ENCODE assay signal across 22 cellular contexts in the genomic region with DNA sequence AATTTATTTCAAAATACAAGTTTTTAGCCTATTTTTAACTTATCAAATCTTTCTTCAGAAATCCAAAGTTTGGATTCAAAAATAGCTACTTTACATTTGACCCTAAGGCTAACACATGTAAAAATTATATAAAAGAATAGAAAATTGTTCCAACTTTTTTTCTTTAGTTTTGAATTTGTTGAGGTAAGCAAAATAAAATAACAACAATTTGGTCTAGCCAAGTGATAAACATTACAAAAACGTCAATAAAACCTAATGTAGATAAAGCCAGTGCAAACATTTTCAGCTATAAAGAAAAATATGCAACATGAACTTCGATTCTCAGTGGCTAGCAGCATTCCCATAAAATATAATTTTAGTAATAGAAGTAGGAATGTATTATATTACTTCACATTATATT.
DNase-seq lines count a peak whose midpoint lies in the region; ATAC-seq, FAIRE-seq and TF ChIP-seq lines count a peak whose summit lies in the region.
"Had no signal": no experiment of that assay in that cellular context is flagged by ENCODE, and none has a peak within 500 bp of the region (broad histone marks: within the 10 kb centered on the region; RNA-seq: fewer than 3 reads in every experiment).

No MANE protein-coding gene starts in this region.

- TF ChIP-seq RAD21 in A549 (conservative IDR thresholded peaks at IDR 0.05 in 1 of 2, IDR thresholded peaks at IDR 0.05 in 1 of 2) (no peak), SK-N-SH (IDR thresholded peaks at IDR 0.05; ENCODE audit: low read length) (no peak)

- CTCF ChIA-PET in A549 (lab: Yijun Ruan, JAX): no interaction called here
- CTCF ChIA-PET in SK-N-SH (lab: Yijun Ruan, JAX): no interaction called here

- WGBS in A549 (ENCODE audit: missing lambda C conversion rate): 63% methylated on average over 2 of the region's 2 CpGs
- WGBS in SK-N-SH (ENCODE audit: low lambda C conversion rate): 81% methylated on average over 2 of the region's 2 CpGs

- H3K9ac ChIP-seq in OCI-LY1 (ENCODE audit: low read length) (no peak overlapping the region), SK-N-SH (no peak overlapping the region)
- H3K9ac ChIP-seq: BLaER1 treated with 17β-estradiol and CSF1 and Interleukin-3, amounts not matched to agents 10 nM and 100 nM had no signal

- intact Hi-C loops in mucosa of descending colon (cut with DNase I, micrococcal nuclease): no loop called here

- DNase-seq in A549 (ENCODE audit: low read depth in 1 of 2, low spot score in 1 of 2) (no peak), NCI-H2107 treated with DMSO at 0.1 percent for 48 hours (lab: John Stamatoyannopoulos, UW; ENCODE audit: unreplicated experiment) (no peak), SK-N-SH (no peak), mucosa of descending colon (no peak)
- DNase-seq: ACHN; AML-193; BE2C; CD4-positive, alpha-beta T cell; CD8-positive, alpha-beta memory T cell; DMS 273 treated with DMSO at 0.1 percent for 48 hours; DMS79; EL; GDM1; GOT3 had no signal

- FAIRE-seq in A204.1 (lab: Jason Lieb, UNC): peak; percentile 43
- FAIRE-seq in A549 (lab: Jason Lieb, UNC): no peak
- FAIRE-seq in colon (lab: Jason Lieb, UNC): peak; percentile 21
- FAIRE-seq: D721Med, GM12878, H54 had no signal

- H3K4me3 ChIP-seq in A549: no peak overlapping the region
- no peak overlapping the region for H3K4me3 ChIP-seq in OCI-LY1 (ENCODE audit: low read depth, low read length, poor library complexity, severe bottlenecking)
- no peak overlapping the region for H3K4me3 ChIP-seq in SK-N-SH (ENCODE audit: low read depth in 2 of 2, low read length in 1 of 2)
- H3K4me3 ChIP-seq in mucosa of descending colon: no peak overlapping the region
- H3K4me3 ChIP-seq: BLaER1 treated with 17β-estradiol and CSF1 and Interleukin-3, amounts not matched to agents 10 nM and 100 nM; GM12878; HAP-1 had no signal

- H3K27ac ChIP-seq in A549: no peak overlapping the region
- H3K27ac ChIP-seq in OCI-LY1 (ENCODE audit: low read depth, low read length, poor library complexity, severe bottlenecking): no peak overlapping the region
- no peak overlapping the region for H3K27ac ChIP-seq in SK-N-SH (ENCODE audit: low read depth in 2 of 2, low read length in 1 of 2)
- H3K27ac ChIP-seq: BLaER1 treated with 17β-estradiol and CSF1 and Interleukin-3, amounts not matched to agents 10 nM and 100 nM had no signal

- no peak for TF ChIP-seq EP300 in A549 (IDR thresholded peaks at IDR 0.05)
- no peak for TF ChIP-seq EP300 in SK-N-SH (IDR thresholded peaks at IDR 0.05; ENCODE audit: borderline replicate concordance in 1 of 2, low read depth in 1 of 2, low read length in 1 of 2)

- TF ChIP-seq POLR2A in A549 (IDR thresholded peaks at IDR 0.05; ENCODE audit: low read length): no peak

- H3K36me3 ChIP-seq in OCI-LY1 (ENCODE audit: insufficient read depth, low read length): no peaks in the 10 kb centered on the region
- no peaks in the 10 kb centered on the region for H3K36me3 ChIP-seq in SK-N-SH (replicated peaks in 1 of 2; ENCODE audit: control insufficient read depth in 1 of 2, insufficient read depth in 2 of 2, low read length in 1 of 2)
- H3K36me3 ChIP-seq in mucosa of descending colon (ENCODE audit: low read depth): no peaks in the 10 kb centered on the region
- H3K36me3 ChIP-seq: BE2C; BLaER1 treated with 17β-estradiol and CSF1 and Interleukin-3, amounts not matched to agents 10 nM and 100 nM; HAP-1 had no signal

- H3K9me3 ChIP-seq in A549 (no peaks in the 10 kb centered on the region), OCI-LY1 (ENCODE audit: low read length) (0 out of 2 replicates have a peak, but pooled peaks cover 3% of the 10 kb centered on the region), SK-N-SH (no peaks in the 10 kb centered on the region), mucosa of descending colon (no peaks in the 10 kb centered on the region)
- H3K9me3 ChIP-seq: BE2C; BLaER1 treated with 17β-estradiol and CSF1 and Interleukin-3, amounts not matched to agents 10 nM and 100 nM; HAP-1 had no signal

- H3K27me3 ChIP-seq in OCI-LY1 (ENCODE audit: insufficient read depth, low read length) (no peaks in the 10 kb centered on the region), SK-N-SH (ENCODE audit: insufficient read depth) (no peaks in the 10 kb centered on the region)
- H3K27me3 ChIP-seq: BE2C; BLaER1 treated with 17β-estradiol and CSF1 and Interleukin-3, amounts not matched to agents 10 nM and 100 nM had no signal

- H3K79me2 ChIP-seq in OCI-LY1 (ENCODE audit: insufficient read depth, low read length) (no peaks in the 10 kb centered on the region), SK-N-SH (ENCODE audit: insufficient read depth) (no peaks in the 10 kb centered on the region)

- peaks cover 24% of the 10 kb centered on the region for H3K4me1 ChIP-seq in A549
- H3K4me1 ChIP-seq in OCI-LY1 (ENCODE audit: insufficient read depth, low read length, severe bottlenecking): peaks cover 23% of the 10 kb centered on the region
- peaks cover 0 to under 1% of the 10 kb centered on the region in 2 experiments; a peak in 1 of 4 replicates for H3K4me1 ChIP-seq in SK-N-SH (ENCODE audit: control insufficient read depth in 1 of 2, insufficient read depth in 2 of 2, low read depth in 1 of 2, low read length in 1 of 2)
- H3K4me1 ChIP-seq in mucosa of descending colon (ENCODE audit: low read depth): no peaks in the 10 kb centered on the region
- H3K4me1 ChIP-seq: BE2C had no signal

- H4K20me1 ChIP-seq in OCI-LY1 (ENCODE audit: insufficient read depth, low read length) (no peaks in the 10 kb centered on the region), SK-N-SH (ENCODE audit: insufficient read depth) (no peaks in the 10 kb centered on the region)
- H4K20me1 ChIP-seq: BLaER1 treated with 17β-estradiol and CSF1 and Interleukin-3, amounts not matched to agents 10 nM and 100 nM had no signal

- POLR2A ChIA-PET in A549 (lab: Yijun Ruan, JAX): no interaction called here
- POLR2A ChIA-PET in SK-N-SH (lab: Yijun Ruan, JAX): no interaction called here

- no peak for TF ChIP-seq CTCF in A549 (IDR thresholded peaks at IDR 0.05)
- TF ChIP-seq CTCF in OCI-LY1 (IDR thresholded peaks at IDR 0.05; ENCODE audit: low read length): no peak
- TF ChIP-seq CTCF in SK-N-SH (IDR thresholded peaks at IDR 0.05): no peak
- no peak for TF ChIP-seq CTCF in mucosa of descending colon (IDR thresholded peaks at IDR 0.05)

- ATAC-seq in A549 (no peak), mucosa of descending colon (no peak)

- H3F3A ChIP-seq in OCI-LY1 (ENCODE audit: insufficient read depth, low read length): no peaks in the 10 kb centered on the region
- no peaks in the 10 kb centered on the region for H3F3A ChIP-seq in SK-N-SH (replicated peaks; ENCODE audit: insufficient read depth)

- H3K9me2 ChIP-seq in OCI-LY1 (ENCODE audit: low read depth, low read length): no peaks in the 10 kb centered on the region
- H3K9me2 ChIP-seq in SK-N-SH: no peaks in the 10 kb centered on the region

- H2AFZ ChIP-seq in OCI-LY1 (ENCODE audit: low read length) (peak overlapping the region; percentile 35; the same call in 1 of the 2 replicates), SK-N-SH (ENCODE audit: low read depth) (no peak overlapping the region)

- H3K4me2 ChIP-seq in A549 (no peak overlapping the region), OCI-LY1 (ENCODE audit: low read length) (no peak overlapping the region), SK-N-SH (no peak overlapping the region)
- H3K4me2 ChIP-seq: BLaER1 treated with 17β-estradiol and CSF1 and Interleukin-3, amounts not matched to agents 10 nM and 100 nM had no signal

TF ChIP-seq in A549, 52 proteins besides CTCF, POLR2A, EP300 and RAD21:
- TF ChIP-seq JUN (IDR thresholded peaks at IDR 0.05) (no peak), MAFK (IDR thresholded peaks at IDR 0.05; ENCODE audit: partially characterized antibody) (peak; percentile 44), ZC3H11A (IDR thresholded peaks at IDR 0.05) (no peak)

TF ChIP-seq in SK-N-SH, 30 proteins besides CTCF, POLR2A, EP300 and RAD21:
- no peak for TF ChIP-seq RXRA (IDR thresholded peaks at IDR 0.05; ENCODE audit: borderline replicate concordance, low read depth)
- TF ChIP-seq EZH2phosphoT487 (IDR thresholded peaks at IDR 0.05; ENCODE audit: borderline replicate concordance, low read depth): no peak
- no peak for TF ChIP-seq TEAD4 (IDR thresholded peaks at IDR 0.05; ENCODE audit: borderline replicate concordance, insufficient read depth)
